In genomic region chr5:96297290-96297689, GRCh38 we compare ENCODE assay signal across 13 cellular contexts.
DNase-seq lines count a peak whose midpoint lies in the region; ATAC-seq and TF ChIP-seq lines count a peak whose summit lies in the region.
"Had no signal": no experiment of that assay in that cellular context is flagged by ENCODE, and none has a peak within 500 bp of the region (broad histone marks: within the 10 kb centered on the region; RNA-seq: fewer than 3 reads in every experiment).

No MANE protein-coding gene starts in this region.

- no peaks in the 10 kb centered on the region for H3K79me2 ChIP-seq in GM23338 (replicated peaks; ENCODE audit: insufficient read depth)
- no peaks in the 10 kb centered on the region for H3K79me2 ChIP-seq in hepatocyte
- H3K79me2 ChIP-seq in smooth muscle cell (ENCODE audit: low read depth): no peaks in the 10 kb centered on the region

- no peak for TF ChIP-seq CTCF in GM23338 (conservative IDR thresholded peaks at IDR 0.05; ENCODE audit: low read depth in 2 of 2)
- no peak for TF ChIP-seq CTCF in ascending aorta (IDR thresholded peaks at IDR 0.05)
- no peak for TF ChIP-seq CTCF in hepatocyte (IDR thresholded peaks at IDR 0.05; ENCODE audit: poor library complexity)
- no peak for TF ChIP-seq CTCF in smooth muscle cell (IDR thresholded peaks at IDR 0.05; ENCODE audit: borderline replicate concordance, insufficient read depth, poor library complexity, severe bottlenecking)
- no peak for TF ChIP-seq CTCF in A673 (conservative IDR thresholded peaks at IDR 0.05; ENCODE audit: low read depth, low read length)
- TF ChIP-seq CTCF in spleen (IDR thresholded peaks at IDR 0.05 in 8 of 11, conservative IDR thresholded peaks at IDR 0.05 in 3 of 11): no peak

- 0 out of 2 replicates have a peak overlapping the region, but pooled peaks have one; percentile 1 for H2AFZ ChIP-seq in GM23338
- no peak overlapping the region for H2AFZ ChIP-seq in hepatocyte
- no peak overlapping the region for H2AFZ ChIP-seq in smooth muscle cell (ENCODE audit: low read depth)

- peaks cover 9% of the 10 kb centered on the region; the same call in 2 of the 3 replicates for H3K4me1 Mint-ChIP-seq in GM23338
- no peaks in the 10 kb centered on the region for H3K4me1 Mint-ChIP-seq in activated CD4-positive, alpha-beta T cell treated with anti-CD3 and anti-CD28 coated beads, Interleukin-2, amount 10 ng/mL, durations not matched to agents 7 days and 5 days

- TF ChIP-seq POLR2A in spleen (IDR thresholded peaks at IDR 0.05): no peak

- H3K9me2 ChIP-seq in GM23338 (ENCODE audit: insufficient read depth) (peaks cover 10% of the 10 kb centered on the region), hepatocyte (replicated peaks; ENCODE audit: insufficient read depth) (no peaks in the 10 kb centered on the region)

- POLR2A ChIA-PET in activated CD4-positive, alpha-beta T cell treated with anti-CD3 and anti-CD28 coated beads, Interleukin-2, amount 10 ng/mL, durations not matched to agents 7 days and 5 days (lab: Charles Lee): interaction anchor here (0.6 kb wide), 1 partner anchor 20 kb away, joined by 3 read pairs; no protein-coding TSS in a partner anchor
- POLR2A ChIA-PET in A673 (lab: Charles Lee; ENCODE audit: low non-redundant PET): no interaction called here

- H3K4me3 Mint-ChIP-seq in GM23338: no peak overlapping the region
- no peak overlapping the region for H3K4me3 Mint-ChIP-seq in activated CD4-positive, alpha-beta T cell treated with anti-CD3 and anti-CD28 coated beads, Interleukin-2, amount 10 ng/mL, durations not matched to agents 7 days and 5 days
- H3K4me3 Mint-ChIP-seq: activated CD8-positive, alpha-beta T cell treated with anti-CD3 and anti-CD28 coated beads for 36 hours had no signal

- WGBS in hepatocyte (ENCODE audit: low lambda C conversion rate, missing lambda C conversion rate): 73% methylated on average over 1 of the region's 1 CpG
- 56% methylated on average over 1 of the region's 1 CpG for WGBS in smooth muscle cell (ENCODE audit: low lambda C conversion rate)
- 29 to 63% (median 37%) methylated on average over 1 of the region's 1 CpG for WGBS in spleen, 5 donors

- peak overlapping the region; percentile 74 for H3K9ac ChIP-seq in smooth muscle cell (ENCODE audit: low read depth)

- H3K27me3 ChIP-seq in GM23338 (ENCODE audit: insufficient read depth) (no peaks in the 10 kb centered on the region), ascending aorta (no peaks in the 10 kb centered on the region), hepatocyte (no peaks in the 10 kb centered on the region), smooth muscle cell (ENCODE audit: low read depth) (no peaks in the 10 kb centered on the region), A673 (replicated peaks; ENCODE audit: insufficient read depth, low read depth, low read length, poor library complexity) (no peaks in the 10 kb centered on the region), spleen (replicated peaks in 1 of 7) (no peaks in the 10 kb centered on the region)
- H3K27me3 ChIP-seq: body of pancreas had no signal

- no peak for ATAC-seq in GM23338
- ATAC-seq: activated CD8-positive, alpha-beta T cell treated with anti-CD3 and anti-CD28 coated beads for 36 hours; body of pancreas had no signal

- no peaks in the 10 kb centered on the region; the same call in 1 of the 2 replicates for H3K4me1 ChIP-seq in GM23338 (ENCODE audit: insufficient read depth)
- H3K4me1 ChIP-seq in ascending aorta: peaks cover 3 to 13% of the 10 kb centered on the region in 2 donors
- peaks cover 9% of the 10 kb centered on the region for H3K4me1 ChIP-seq in hepatocyte (ENCODE audit: insufficient read depth)
- peaks cover 2% of the 10 kb centered on the region for H3K4me1 ChIP-seq in smooth muscle cell (ENCODE audit: low read depth)
- no peaks in the 10 kb centered on the region for H3K4me1 ChIP-seq in A673 (ENCODE audit: insufficient read depth, low read length, poor library complexity, severe bottlenecking)
- peaks cover 0 to 3% (median 0%) of the 10 kb centered on the region in 6 donors for H3K4me1 ChIP-seq in spleen
- H3K4me1 ChIP-seq: prostate gland had no signal

- H3K4me2 ChIP-seq in GM23338 (no peak overlapping the region), hepatocyte (no peak overlapping the region), smooth muscle cell (peak overlapping the region; percentile 48)

- H3K27ac ChIP-seq in GM23338 (ENCODE audit: low read depth) (no peak overlapping the region), ascending aorta (peak overlapping the region; percentile 54 to 56), hepatocyte (peak overlapping the region; percentile 88), smooth muscle cell (ENCODE audit: low read depth) (peak overlapping the region; percentile 93), A673 (ENCODE audit: low read depth, low read length, poor library complexity, severe bottlenecking) (no peak overlapping the region), spleen (peak overlapping the region in 3 of 8 donors; percentile 27 to 68 (median 45))
- H3K27ac ChIP-seq: prostate gland had no signal

- DNase-seq in GM23338 (ENCODE audit: low spot score) (no peak), ascending aorta (ENCODE audit: low spot score in 2 of 2) (no peak), hepatocyte (ENCODE audit: low spot score) (peak; percentile 66), smooth muscle cell (lab: John Stamatoyannopoulos, UW; ENCODE audit: unreplicated experiment) (peak; percentile 3), NCI-H2029 treated with DMSO at 0.1 percent for 48 hours (lab: John Stamatoyannopoulos, UW) (no peak), A673 (ENCODE audit: low spot score) (no peak), spleen (no peak)
- no peak for DNase-seq in activated CD4-positive, alpha-beta T cell treated with anti-CD3 and anti-CD28 coated beads, Interleukin-2, amount 10 ng/mL, durations not matched to agents 7 days and 5 days
- DNase-seq: activated CD8-positive, alpha-beta T cell treated with anti-CD3 and anti-CD28 coated beads for 36 hours; hippocampal formation; NCI-H146 had no signal

- H4K20me1 ChIP-seq in GM23338 (replicated peaks; ENCODE audit: insufficient read depth): no peaks in the 10 kb centered on the region
- no peaks in the 10 kb centered on the region for H4K20me1 ChIP-seq in hepatocyte (ENCODE audit: insufficient read depth, poor library complexity, severe bottlenecking)
- H4K20me1 ChIP-seq in smooth muscle cell (ENCODE audit: low read depth): no peaks in the 10 kb centered on the region

- H3K9me3 Mint-ChIP-seq in GM23338: peaks cover 17% of the 10 kb centered on the region
- H3K9me3 Mint-ChIP-seq in activated CD4-positive, alpha-beta T cell treated with anti-CD3 and anti-CD28 coated beads, Interleukin-2, amount 10 ng/mL, durations not matched to agents 7 days and 5 days: no peaks in the 10 kb centered on the region

- H3F3A ChIP-seq in GM23338 (replicated peaks; ENCODE audit: low read depth) (no peaks in the 10 kb centered on the region), smooth muscle cell (ENCODE audit: low read depth) (peaks cover 9% of the 10 kb centered on the region)

- CTCF ChIA-PET in activated CD4-positive, alpha-beta T cell treated with anti-CD3 and anti-CD28 coated beads, Interleukin-2, amount 10 ng/mL, durations not matched to agents 7 days and 5 days (lab: Charles Lee): no interaction called here
- CTCF ChIA-PET in A673 (lab: Charles Lee): no interaction called here

- H3K4me3 ChIP-seq in GM23338 (no peak overlapping the region), ascending aorta (no peak overlapping the region), hepatocyte (no peak overlapping the region), smooth muscle cell (no peak overlapping the region), A673 (ENCODE audit: low read depth, low read length, poor library complexity, severe bottlenecking) (no peak overlapping the region), spleen (no peak overlapping the region)
- H3K4me3 ChIP-seq: body of pancreas, prostate gland had no signal

- no peak overlapping the region for H3K27ac Mint-ChIP-seq in GM23338
- H3K27ac Mint-ChIP-seq in activated CD4-positive, alpha-beta T cell treated with anti-CD3 and anti-CD28 coated beads, Interleukin-2, amount 10 ng/mL, durations not matched to agents 7 days and 5 days: no peak overlapping the region
- H3K27ac Mint-ChIP-seq: activated CD8-positive, alpha-beta T cell treated with anti-CD3 and anti-CD28 coated beads for 36 hours had no signal

- H3K9me3 ChIP-seq in ascending aorta: peaks cover 0 to 3% of the 10 kb centered on the region in 2 donors
- H3K9me3 ChIP-seq in hepatocyte (ENCODE audit: low read depth): peaks cover 6% of the 10 kb centered on the region
- H3K9me3 ChIP-seq in smooth muscle cell (replicated peaks; ENCODE audit: low read depth): no peaks in the 10 kb centered on the region
- H3K9me3 ChIP-seq in A673 (ENCODE audit: low read depth, low read length, poor library complexity, severe bottlenecking): no peaks in the 10 kb centered on the region
- H3K9me3 ChIP-seq in spleen: peaks cover 0 to 21% (median 11%) of the 10 kb centered on the region in 8 donors
- H3K9me3 ChIP-seq: body of pancreas, prostate gland had no signal

- intact Hi-C loops in ascending aorta (cut with DNase I): loop anchor here (5.0 kb wide), 1 partner anchor 35 kb away; no protein-coding TSS in a partner anchor
- intact Hi-C loops in A673 (cut with micrococcal nuclease; ENCODE audit: unreplicated experiment): no loop called here
- intact Hi-C loops in spleen (cut with DNase I; ENCODE audit: low total_unique reads): no loop called here

- H3K36me3 Mint-ChIP-seq in GM23338 (ENCODE audit: low read depth): peaks cover 16% of the 10 kb centered on the region
- H3K36me3 Mint-ChIP-seq in activated CD4-positive, alpha-beta T cell treated with anti-CD3 and anti-CD28 coated beads, Interleukin-2, amount 10 ng/mL, durations not matched to agents 7 days and 5 days (ENCODE audit: low read depth): no peaks in the 10 kb centered on the region

- BruUV-seq in A673 (replicated peaks; lab: Mats Ljungman, UMichigan): no TSS peak

- H3K27me3 Mint-ChIP-seq in GM23338 (ENCODE audit: insufficient read depth, low read depth, poor library complexity): no peaks in the 10 kb centered on the region
- no peaks in the 10 kb centered on the region for H3K27me3 Mint-ChIP-seq in activated CD4-positive, alpha-beta T cell treated with anti-CD3 and anti-CD28 coated beads, Interleukin-2, amount 10 ng/mL, durations not matched to agents 7 days and 5 days

- peaks cover 7% of the 10 kb centered on the region for H3K36me3 ChIP-seq in GM23338 (ENCODE audit: insufficient read depth)
- no peaks in the 10 kb centered on the region for H3K36me3 ChIP-seq in ascending aorta
- no peaks in the 10 kb centered on the region for H3K36me3 ChIP-seq in hepatocyte (replicated peaks; ENCODE audit: insufficient read depth, low read depth)
- no peaks in the 10 kb centered on the region for H3K36me3 ChIP-seq in smooth muscle cell (ENCODE audit: low read depth)
- H3K36me3 ChIP-seq in A673 (ENCODE audit: insufficient read depth, low read length, poor library complexity, severe bottlenecking): no peaks in the 10 kb centered on the region
- no peaks in the 10 kb centered on the region for H3K36me3 ChIP-seq in spleen
- H3K36me3 ChIP-seq: prostate gland had no signal

TF ChIP-seq in GM23338, 12 proteins besides CTCF, POLR2A, EP300 and RAD21 (continues in another document):
- TF ChIP-seq NANOG (IDR thresholded peaks at IDR 0.05; ENCODE audit: borderline replicate concordance) (no peak), JUNB (IDR thresholded peaks at IDR 0.05; ENCODE audit: unreplicated experiment) (no peak), CREB1 (CRISPR knock-in tag; IDR thresholded peaks at IDR 0.05; ENCODE audit: low read depth) (no peak), ZNF114 (CRISPR knock-in tag; IDR thresholded peaks at IDR 0.05) (no peak)

Comparison
In these comparisons a context has a peak if more than half of its experiments do, and no peak if none do; other contexts are left out.
1. DNase-seq: peak in hepatocyte (single experiment) and smooth muscle cell (single experiment); none in GM23338 (single experiment), ascending aorta (0 of 2), activated CD4-positive, alpha-beta T cell treated with anti-CD3 and anti-CD28 coated beads, Interleukin-2, amount 10 ng/mL, durations not matched to agents 7 days and 5 days (single experiment), NCI-H2029 treated with DMSO at 0.1 percent for 48 hours (single experiment), A673 (single experiment) and spleen (single experiment).
2. H3K27ac ChIP-seq: peak in ascending aorta (2 of 2), hepatocyte (single experiment) and smooth muscle cell (single experiment); none in GM23338 (single experiment) and A673 (single experiment).